9 cellular contexts compared by ENCODE assay signal in the genomic region with DNA sequence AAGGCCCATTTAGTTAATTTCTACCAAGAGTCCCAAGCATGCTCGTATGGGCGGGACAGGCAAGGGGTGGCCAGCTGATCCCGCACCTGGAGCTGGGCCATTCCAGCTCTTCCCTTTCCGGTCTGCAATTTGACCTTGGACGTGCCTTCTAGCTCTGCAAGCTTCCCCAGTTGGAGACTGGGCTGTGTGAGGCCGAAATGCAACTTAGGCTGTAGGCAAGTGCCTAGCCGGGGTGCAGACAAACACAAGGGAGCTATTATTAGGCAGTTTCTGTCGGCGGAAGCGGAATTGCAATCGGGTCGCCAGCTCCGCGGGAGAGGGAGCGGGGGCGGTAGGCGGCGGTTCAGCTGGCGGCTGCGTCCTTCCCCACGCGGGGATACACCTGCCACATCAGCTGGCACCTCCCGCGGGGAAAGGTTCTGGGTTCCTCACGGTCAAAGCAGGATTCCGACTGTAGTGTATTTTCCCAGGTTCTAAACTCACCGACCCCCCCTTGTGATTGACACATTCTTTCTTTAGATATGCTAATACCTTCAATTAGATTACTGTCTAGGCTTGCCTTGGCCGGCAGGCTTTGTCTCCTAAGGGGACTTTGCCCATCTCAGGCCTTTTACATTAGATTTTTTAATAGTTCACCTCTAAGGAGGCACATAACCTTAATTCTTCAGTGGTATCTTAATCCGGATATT. TPM values are rescaled to one million over a fixed set of nuclear protein-coding genes. Genes with fewer than 3 reads are reported as not detected.
DNase-seq lines count a peak whose midpoint lies in the region; TF ChIP-seq lines count a peak whose summit lies in the region.
"Had no signal": no experiment of that assay in that cellular context is flagged by ENCODE, and none has a peak within 500 bp of the region (broad histone marks: within the 10 kb centered on the region; RNA-seq: fewer than 3 reads in every experiment).

No MANE protein-coding gene starts in this region.

- H2AFZ ChIP-seq in SU-DHL-6 (ENCODE audit: low read depth, low read length, severe bottlenecking) (no peak overlapping the region), trophoblast cell (ENCODE audit: insufficient read depth, low read length, poor library complexity) (peak overlapping the region; percentile 40)

- peak overlapping the region; percentile 26 for H3K18ac ChIP-seq in trophoblast cell (ENCODE audit: low read length)

- no peaks in the 10 kb centered on the region for H3K9me2 ChIP-seq in SU-DHL-6 (replicated peaks; ENCODE audit: insufficient read depth, low read length)

- H3K4me3 Mint-ChIP-seq in activated T-helper 1 cell treated with anti-CD3 and anti-CD28 coated beads, Interleukin-12 subunit alpha, Interleukin-12 subunit beta, Interleukin-2, Interleukin-4 antibody, amounts not matched to agents 30 ng/mL and 10 ng/mL and 1 ng/mL, durations not matched to agents 14 hours and 24 hours and 36 hours, result no peak overlapping the region

- H3K27ac Mint-ChIP-seq in activated T-helper 1 cell treated with anti-CD3 and anti-CD28 coated beads, Interleukin-12 subunit alpha, Interleukin-12 subunit beta, Interleukin-2, Interleukin-4 antibody, amounts not matched to agents 30 ng/mL and 10 ng/mL and 1 ng/mL, durations not matched to agents 14 hours and 24 hours and 36 hours, result no peak overlapping the region

- H3K27me3 Mint-ChIP-seq in activated T-helper 1 cell treated with anti-CD3 and anti-CD28 coated beads, Interleukin-12 subunit alpha, Interleukin-12 subunit beta, Interleukin-2, Interleukin-4 antibody, amounts not matched to agents 30 ng/mL and 10 ng/mL and 1 ng/mL, durations not matched to agents 14 hours and 24 hours and 36 hours (ENCODE audit: insufficient read depth), result peaks cover 46% of the 10 kb centered on the region

- H2BK5ac ChIP-seq in trophoblast cell (ENCODE audit: low read depth, low read length, poor library complexity), result peak overlapping the region; percentile 60

- no peaks in the 10 kb centered on the region for H3K36me3 ChIP-seq in GM06990 (ENCODE audit: control insufficient read depth, insufficient read depth, low read length)
- no peaks in the 10 kb centered on the region for H3K36me3 ChIP-seq in SU-DHL-6 (ENCODE audit: low read length)
- no peaks in the 10 kb centered on the region for H3K36me3 ChIP-seq in left ventricle myocardium inferior
- no peaks in the 10 kb centered on the region for H3K36me3 ChIP-seq in trophoblast cell (ENCODE audit: control insufficient read depth in 1 of 2, insufficient read depth in 2 of 2, low read length in 2 of 2)

- H4K12ac ChIP-seq in trophoblast cell (ENCODE audit: low read depth, low read length), result no peak overlapping the region

- intact Hi-C loops in left ventricle myocardium inferior (cut with micrococcal nuclease), result no loop called here
- intact Hi-C loops in activated T-helper 1 cell treated with anti-CD3 and anti-CD28 coated beads, Interleukin-12 subunit alpha, Interleukin-12 subunit beta, Interleukin-2, Interleukin-4 antibody, amounts not matched to agents 30 ng/mL and 10 ng/mL and 1 ng/mL, durations not matched to agents 14 hours and 24 hours and 36 hours (cut with micrococcal nuclease), result no loop called here

- H3K9ac ChIP-seq in SU-DHL-6 (ENCODE audit: low read length), result no peak overlapping the region
- H3K9ac ChIP-seq in trophoblast cell (ENCODE audit: low read length), result no peak overlapping the region

- H3K4me1 ChIP-seq in left ventricle myocardium inferior (peaks cover 51% of the 10 kb centered on the region), trophoblast cell (ENCODE audit: control insufficient read depth in 1 of 2, insufficient read depth in 2 of 2, low read length in 2 of 2) (peaks cover 19 to 39% of the 10 kb centered on the region in 2 experiments)

- no peaks in the 10 kb centered on the region for H3F3A ChIP-seq in SU-DHL-6 (ENCODE audit: insufficient read depth)

- H3K14ac ChIP-seq in trophoblast cell (ENCODE audit: low read length), result peak overlapping the region; percentile 63

- H3K4me3 ChIP-seq in GM06990 (replicated peaks; ENCODE audit: low read depth, low read length) (peak overlapping the region; percentile 41), SU-DHL-6 (ENCODE audit: insufficient read depth, low read length, poor library complexity, severe bottlenecking) (no peak overlapping the region), left ventricle myocardium inferior (peak overlapping the region; percentile 60), trophoblast cell (ENCODE audit: low read depth, low read length) (no peak overlapping the region)

- peak overlapping the region; percentile 27 for H2AK5ac ChIP-seq in trophoblast cell (ENCODE audit: low read length)

- H2BK12ac ChIP-seq in trophoblast cell (ENCODE audit: low read length), result peak overlapping the region; percentile 84

- H3K79me1 ChIP-seq in trophoblast cell (ENCODE audit: low read length), result peaks cover 32% of the 10 kb centered on the region

- H3K27ac ChIP-seq in SU-DHL-6 (ENCODE audit: low read depth, low read length) (no peak overlapping the region), left ventricle myocardium inferior (replicated peaks) (peak overlapping the region; percentile 78), trophoblast cell (ENCODE audit: low read depth, low read length) (peak overlapping the region; percentile 89)

- TF ChIP-seq CTCF in GM06990 (IDR thresholded peaks at IDR 0.05; ENCODE audit: insufficient read depth, low read length, poor library complexity, severe bottlenecking) (no peak), SU-DHL-6 (IDR thresholded peaks at IDR 0.05; ENCODE audit: insufficient read depth, low read length, poor library complexity, severe bottlenecking) (no peak), left ventricle myocardium inferior (IDR thresholded peaks at IDR 0.05; ENCODE audit: borderline replicate concordance) (no peak)

- H3K9me3 ChIP-seq in SU-DHL-6 (ENCODE audit: insufficient read depth, low read length), result no peaks in the 10 kb centered on the region
- no peaks in the 10 kb centered on the region for H3K9me3 ChIP-seq in left ventricle myocardium inferior (replicated peaks)
- no peaks in the 10 kb centered on the region for H3K9me3 ChIP-seq in trophoblast cell (ENCODE audit: insufficient read depth, low read depth, low read length)

- no peaks in the 10 kb centered on the region for H3K9me3 Mint-ChIP-seq in activated T-helper 1 cell treated with anti-CD3 and anti-CD28 coated beads, Interleukin-12 subunit alpha, Interleukin-12 subunit beta, Interleukin-2, Interleukin-4 antibody, amounts not matched to agents 30 ng/mL and 10 ng/mL and 1 ng/mL, durations not matched to agents 14 hours and 24 hours and 36 hours

- no peaks in the 10 kb centered on the region for H3K79me2 ChIP-seq in SU-DHL-6 (ENCODE audit: insufficient read depth, low read length)
- peaks cover 1% of the 10 kb centered on the region for H3K79me2 ChIP-seq in trophoblast cell (ENCODE audit: control insufficient read depth, insufficient read depth, low read length, poor library complexity)

- peak overlapping the region; percentile 1 for H3K4me2 ChIP-seq in SU-DHL-6 (ENCODE audit: low read depth, low read length, poor library complexity, severe bottlenecking)
- peak overlapping the region; percentile 50 for H3K4me2 ChIP-seq in trophoblast cell (ENCODE audit: low read length)

- no peaks in the 10 kb centered on the region for H4K20me1 ChIP-seq in SU-DHL-6 (ENCODE audit: low read depth, low read length)

- H3K23ac ChIP-seq in trophoblast cell (ENCODE audit: low read length), result no peak overlapping the region

- H4K91ac ChIP-seq in trophoblast cell (ENCODE audit: low read depth, low read length), result peak overlapping the region; percentile 95

- H3K4me1 Mint-ChIP-seq in activated T-helper 1 cell treated with anti-CD3 and anti-CD28 coated beads, Interleukin-12 subunit alpha, Interleukin-12 subunit beta, Interleukin-2, Interleukin-4 antibody, amounts not matched to agents 30 ng/mL and 10 ng/mL and 1 ng/mL, durations not matched to agents 14 hours and 24 hours and 36 hours (ENCODE audit: low read depth), result no peaks in the 10 kb centered on the region

- WGBS in trophoblast cell (ENCODE audit: extremely low coverage, insufficient coverage, insufficient read length), result no CpG with 5 or more reads among the region's 29 CpGs

- H3K27me3 ChIP-seq in GM06990 (replicated peaks; ENCODE audit: control insufficient read depth, insufficient read depth, low read length) (peaks cover 2% of the 10 kb centered on the region; the same call in 1 of the 2 replicates), SU-DHL-6 (ENCODE audit: low read length) (no peaks in the 10 kb centered on the region), left ventricle myocardium inferior (ENCODE audit: low read depth) (no peaks in the 10 kb centered on the region), trophoblast cell (ENCODE audit: insufficient read depth, low read length) (no peaks in the 10 kb centered on the region)

- DNase-seq in GM06990 (ENCODE audit: extremely low read depth, insufficient read length) (peak; percentile 63), left ventricle myocardium inferior (peak; percentile 36), trophoblast cell (peak; percentile 11 to 34), HPDE6-E6E7 (ENCODE audit: extremely low spot score) (no peak), cerebellum (ENCODE audit: low spot score) (no peak), GOT3 (lab: John Stamatoyannopoulos, UW) (no peak)
- DNase-seq in activated T-helper 1 cell treated with anti-CD3 and anti-CD28 coated beads, Interleukin-12 subunit alpha, Interleukin-12 subunit beta, Interleukin-2, Interleukin-4 antibody, amounts not matched to agents 30 ng/mL and 10 ng/mL and 1 ng/mL, durations not matched to agents 14 hours and 24 hours and 36 hours (ENCODE audit: low spot score), result no peak
- DNase-seq: NCI-H146 had no signal

- H3K36me3 Mint-ChIP-seq in activated T-helper 1 cell treated with anti-CD3 and anti-CD28 coated beads, Interleukin-12 subunit alpha, Interleukin-12 subunit beta, Interleukin-2, Interleukin-4 antibody, amounts not matched to agents 30 ng/mL and 10 ng/mL and 1 ng/mL, durations not matched to agents 14 hours and 24 hours and 36 hours (ENCODE audit: low read depth), result no peaks in the 10 kb centered on the region

- H2BK120ac ChIP-seq in trophoblast cell (ENCODE audit: insufficient read depth, low read length, poor library complexity), result peak overlapping the region; percentile 15

- peak overlapping the region; percentile 44 for H4K8ac ChIP-seq in trophoblast cell (ENCODE audit: low read depth, low read length)

- no peak overlapping the region for H3K4ac ChIP-seq in trophoblast cell (ENCODE audit: low read depth, low read length)

RNA-seq across cellular contexts. Expression of a gene that starts 17.1 kb away (rescaled TPM):
- total RNA-seq in left ventricle myocardium inferior (59.3 TPM), cerebellum (193 TPM)
- polyA plus RNA-seq in trophoblast cell (2013), result 95.4 and 96.7 TPM in 2 replicates
- total RNA-seq in activated T-helper 1 cell treated with anti-CD3 and anti-CD28 coated beads, Interleukin-12 subunit alpha, Interleukin-12 subunit beta, Interleukin-2, Interleukin-4 antibody, amounts not matched to agents 30 ng/mL and 10 ng/mL and 1 ng/mL, durations not matched to agents 14 hours and 24 hours and 36 hours, result 0.71 and 1.5 TPM in 2 replicates

Comparison
In these comparisons a context has a peak if more than half of its experiments do, and no peak if none do; other contexts are left out.
1. DNase-seq: peak in GM06990 (single experiment), left ventricle myocardium inferior (single experiment) and trophoblast cell (2 of 2); none in HPDE6-E6E7 (single experiment), cerebellum (single experiment), activated T-helper 1 cell treated with anti-CD3 and anti-CD28 coated beads, Interleukin-12 subunit alpha, Interleukin-12 subunit beta, Interleukin-2, Interleukin-4 antibody, amounts not matched to agents 30 ng/mL and 10 ng/mL and 1 ng/mL, durations not matched to agents 14 hours and 24 hours and 36 hours (single experiment) and GOT3 (single experiment).
2. H3K4me3 ChIP-seq: peak in GM06990 (single experiment) and left ventricle myocardium inferior (single experiment); none in SU-DHL-6 (single experiment) and trophoblast cell (single experiment).
3. RNA of a gene that starts 17.1 kb away (total RNA-seq): 193 TPM in cerebellum (single experiment) and 59.3 TPM in left ventricle myocardium inferior (single experiment); 0.71 to 1.5 TPM in activated T-helper 1 cell treated with anti-CD3 and anti-CD28 coated beads, Interleukin-12 subunit alpha, Interleukin-12 subunit beta, Interleukin-2, Interleukin-4 antibody, amounts not matched to agents 30 ng/mL and 10 ng/mL and 1 ng/mL, durations not matched to agents 14 hours and 24 hours and 36 hours; every median in the first group is over 10 times any median in the second.